21 cellular contexts compared by ENCODE assay signal in the genomic region with DNA sequence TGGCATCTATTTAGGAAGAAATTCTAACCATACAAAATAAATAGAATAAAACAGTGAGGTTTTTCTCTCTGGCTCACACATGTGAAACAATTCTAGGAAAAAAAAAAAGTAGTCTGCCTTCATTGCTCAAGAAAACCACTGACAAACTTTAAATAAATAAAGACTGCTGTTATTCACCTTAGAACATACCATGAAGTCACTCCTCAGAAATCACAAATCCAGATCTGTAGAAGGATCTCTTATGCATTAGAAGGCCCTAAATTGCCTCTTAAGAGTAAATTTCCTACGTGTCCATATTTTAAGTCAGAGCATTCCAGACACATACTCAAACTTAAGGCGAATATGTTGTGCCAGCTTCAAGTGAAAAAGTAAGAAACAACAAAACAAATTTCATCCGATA.
"Had no signal": no experiment of that assay in that cellular context is flagged by ENCODE, and none has a peak within 500 bp of the region (broad histone marks: within the 10 kb centered on the region; RNA-seq: fewer than 3 reads in every experiment).

No MANE protein-coding gene starts in this region.

- H3K9me3 ChIP-seq: esophagus muscularis mucosa, mucosa of descending colon, neutrophil, ovary, upper lobe of left lung, uterus had no signal

- H3K36me3 ChIP-seq: esophagus muscularis mucosa, heart right ventricle, neutrophil, ovary, tibial artery, upper lobe of left lung, uterus had no signal

- H3K27ac ChIP-seq: dorsolateral prefrontal cortex, epithelial cell of prostate, esophagus muscularis mucosa, heart right ventricle, neutrophil, ovary, tibial artery, upper lobe of left lung, uterus had no signal

- H3K4me3 ChIP-seq: dorsolateral prefrontal cortex, esophagus muscularis mucosa, heart right ventricle, mucosa of descending colon, ovary, tibial artery, upper lobe of left lung, uterus had no signal

- ATAC-seq: heart right ventricle; left lobe of liver; mucosa of descending colon; naive thymus-derived CD8-positive, alpha-beta T cell; right cardiac atrium; stimulated activated memory B cell treated with anti-CD40 and anti-IgM and Interleukin-4, amounts not matched to agents 10 μg/mL and 1 μg/mL and 100 μg/mL, for 72 hours had no signal

- DNase-seq: cortex of kidney; dorsolateral prefrontal cortex; effector memory CD4-positive, alpha-beta T cell; heart right ventricle; hypothalamus; islet precursor cell; mammary epithelial cell; mucosa of descending colon; naive thymus-derived CD8-positive, alpha-beta T cell; ovary; right cardiac atrium; small intestine; stimulated activated CD4-positive, alpha-beta T cell treated with anti-CD3 and anti-CD28 coated beads, Interleukin-4, amount 100 ng/mL, for 1 hour; tibial artery; upper lobe of left lung; uterus had no signal

- H3K27me3 ChIP-seq: dorsolateral prefrontal cortex, esophagus muscularis mucosa, heart right ventricle, neutrophil, ovary, tibial artery, upper lobe of left lung had no signal

- H3K4me1 ChIP-seq: esophagus muscularis mucosa, heart right ventricle, tibial artery, upper lobe of left lung, uterus had no signal
